Comparison of ENCODE assay signal across 14 cellular contexts in the genomic region with DNA sequence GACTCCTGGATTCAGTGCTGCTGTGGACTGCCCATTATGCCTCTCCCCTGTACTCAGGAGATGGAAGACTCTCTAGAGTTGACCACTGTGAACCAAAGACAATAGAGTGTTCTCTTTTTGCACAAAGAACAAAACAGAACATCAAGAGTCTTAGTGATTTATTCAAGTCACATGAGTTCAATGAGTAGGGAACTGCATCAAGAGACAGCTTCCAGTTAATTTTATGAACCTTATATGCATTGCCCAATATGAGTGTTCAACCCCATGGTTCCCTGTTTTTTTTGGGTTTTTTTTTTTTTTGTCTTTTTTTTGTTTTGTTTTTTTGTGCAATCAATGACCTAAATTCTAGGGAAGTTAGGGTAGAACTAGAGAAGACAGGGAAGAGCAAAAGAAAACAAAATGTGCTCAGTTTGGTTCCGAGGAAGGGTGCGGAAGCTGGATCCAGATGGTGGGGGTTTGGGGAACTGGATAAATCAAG.
"Had no signal": no experiment of that assay in that cellular context is flagged by ENCODE, and none has a peak within 500 bp of the region (broad histone marks: within the 10 kb centered on the region; RNA-seq: fewer than 3 reads in every experiment).

No MANE protein-coding gene starts in this region.

- H3K27ac ChIP-seq: epithelial cell of prostate had no signal

- H3K4me1 Mint-ChIP-seq: activated CD4-positive, alpha-beta T cell treated with anti-CD3 and anti-CD28 coated beads, Interleukin-2, amount 10 ng/mL, durations not matched to agents 24 days and 14 days had no signal

- H3K4me1 ChIP-seq: tibial artery had no signal

- H3K9me3 ChIP-seq: SK-N-SH, tibial artery had no signal

- H3K36me3 ChIP-seq: tibial artery had no signal

- H3K36me3 Mint-ChIP-seq: activated naive CD4-positive, alpha-beta T cell treated with anti-CD3 and anti-CD28 coated beads, Interleukin-2, amount 50 U/mL, for 72 hours; brain; memory B cell had no signal

- H3K9me3 Mint-ChIP-seq: activated B cell treated with CpG ODN at 0.5 μM for 24 hours; activated CD4-positive, alpha-beta T cell treated with anti-CD3 and anti-CD28 coated beads, Interleukin-2, amount 10 ng/mL, durations not matched to agents 24 days and 14 days; brain; nephron had no signal

- H3K27me3 ChIP-seq: tibial artery had no signal

- H3K27ac Mint-ChIP-seq: activated B cell treated with CpG ODN at 0.5 μM for 24 hours; activated CD4-positive, alpha-beta T cell treated with anti-CD3 and anti-CD28 coated beads, Interleukin-2, amount 10 ng/mL, durations not matched to agents 24 days and 14 days; activated naive CD4-positive, alpha-beta T cell treated with anti-CD3 and anti-CD28 coated beads, Interleukin-2, amount 50 U/mL, for 72 hours; brain; effector memory CD8-positive, alpha-beta T cell; memory B cell; nephron had no signal

- H3K4me3 Mint-ChIP-seq: activated B cell treated with CpG ODN at 0.5 μM for 24 hours; activated CD4-positive, alpha-beta T cell treated with anti-CD3 and anti-CD28 coated beads, Interleukin-2, amount 10 ng/mL, durations not matched to agents 24 days and 14 days; brain; effector memory CD8-positive, alpha-beta T cell; memory B cell; nephron had no signal

- H3K27me3 Mint-ChIP-seq: activated CD4-positive, alpha-beta T cell treated with anti-CD3 and anti-CD28 coated beads, Interleukin-2, amount 10 ng/mL, durations not matched to agents 24 days and 14 days had no signal

- DNase-seq: activated B cell treated with CpG ODN at 0.5 μM for 24 hours; activated CD4-positive, alpha-beta T cell treated with anti-CD3 and anti-CD28 coated beads, Interleukin-2, amount 10 ng/mL, durations not matched to agents 24 days and 14 days; amniotic stem cell; effector memory CD8-positive, alpha-beta T cell; hypothalamus; SK-N-SH; T-helper 1 cell; tibial artery had no signal

- H3K4me3 ChIP-seq: skin epidermis, tibial artery had no signal

- ATAC-seq: activated naive CD4-positive, alpha-beta T cell treated with anti-CD3 and anti-CD28 coated beads, Interleukin-2, amount 50 U/mL, for 72 hours; effector memory CD8-positive, alpha-beta T cell had no signal
